8 cellular contexts compared by ENCODE assay signal in genomic region chr21:26843912-26844257, GRCh38. TPM values are rescaled to one million over a fixed set of nuclear protein-coding genes. Genes with fewer than 3 reads are reported as not detected.
DNase-seq lines count a peak whose midpoint lies in the region; ATAC-seq and TF ChIP-seq lines count a peak whose summit lies in the region.

No MANE protein-coding gene starts in this region.

- H3K4me3 ChIP-seq in AG09309 (ENCODE audit: control insufficient read depth, low read depth, low read length), result peak overlapping the region; percentile 93
- H3K4me3 ChIP-seq in HUES64 (ENCODE audit: low read length), result peak overlapping the region; percentile 74
- H3K4me3 ChIP-seq in body of pancreas, result peak overlapping the region; percentile 53 to 75
- H3K4me3 ChIP-seq in thymus (ENCODE audit: low read length), result peak overlapping the region; percentile 67

- peak overlapping the region; percentile 89 for H3K9ac ChIP-seq in HUES64 (ENCODE audit: low read depth, low read length)

- DNase-seq in AG09309 (ENCODE audit: low read depth) (no peak), body of pancreas (no peak), left lobe of liver (ENCODE audit: low spot score) (no peak), NCI-H2029 treated with DMSO at 0.1 percent for 48 hours (lab: John Stamatoyannopoulos, UW) (no peak)

- 1% methylated on average over 11 of the region's 12 CpGs for WGBS in HUES64
- 0% methylated on average over 12 of the region's 12 CpGs for WGBS in body of pancreas, 2 donors
- under 1% methylated on average over 12 of the region's 12 CpGs for WGBS in thymus

- H3K36me3 ChIP-seq in HUES64 (ENCODE audit: insufficient read depth, low read length), result peaks cover 35% of the 10 kb centered on the region
- peaks cover 0 to 5% of the 10 kb centered on the region in 2 donors for H3K36me3 ChIP-seq in body of pancreas (replicated peaks in 1 of 2; ENCODE audit: insufficient read depth in 1 of 2, low read depth in 2 of 2)
- peaks cover 5% of the 10 kb centered on the region for H3K36me3 ChIP-seq in thymus (ENCODE audit: control insufficient read depth, insufficient read depth)

- no peak for TF ChIP-seq POLR2A in body of pancreas (IDR thresholded peaks at IDR 0.05)

- ATAC-seq in body of pancreas (no peak), left lobe of liver (peak; percentile 2), GM19463 (IDR thresholded peaks at IDR 0.05; ENCODE audit: unreplicated experiment) (no peak), GM18861 (IDR thresholded peaks at IDR 0.05; ENCODE audit: unreplicated experiment) (no peak)

- no peak overlapping the region for H3K27ac ChIP-seq in HUES64 (ENCODE audit: low read depth, low read length)
- peak overlapping the region; percentile 41 to 94 (median 90) for H3K27ac ChIP-seq in body of pancreas
- peak overlapping the region; percentile 86 for H3K27ac ChIP-seq in thymus (ENCODE audit: low read depth)

- intact Hi-C loops in body of pancreas (cut with DNase I), result no loop called here

- H3K4me1 ChIP-seq in HUES64 (ENCODE audit: insufficient read depth, low read length) (peaks cover 16% of the 10 kb centered on the region), body of pancreas (peaks cover 42% of the 10 kb centered on the region), thymus (ENCODE audit: control insufficient read depth, insufficient read depth, low read length) (peaks cover 41% of the 10 kb centered on the region)

- peaks cover 26% of the 10 kb centered on the region for H3K27me3 ChIP-seq in HUES64 (ENCODE audit: insufficient read depth, low read length)
- H3K27me3 ChIP-seq in body of pancreas, result no peaks in the 10 kb centered on the region
- H3K27me3 ChIP-seq in thymus (ENCODE audit: control insufficient read depth, insufficient read depth), result peaks cover 32% of the 10 kb centered on the region

- H3K9me3 ChIP-seq in HUES64 (ENCODE audit: insufficient read depth, low read depth, low read length), result no peaks in the 10 kb centered on the region
- no peaks in the 10 kb centered on the region for H3K9me3 ChIP-seq in body of pancreas
- no peaks in the 10 kb centered on the region for H3K9me3 ChIP-seq in thymus (ENCODE audit: control insufficient read depth)

- TF ChIP-seq CTCF in AG09309 (IDR thresholded peaks at IDR 0.05; ENCODE audit: control insufficient read depth, insufficient read depth, low read depth, low read length, missing control alignments) (no peak), body of pancreas (IDR thresholded peaks at IDR 0.05) (no peak)

RNA-seq across cellular contexts. Expression of gene ADAMTS1, which starts 1.3 kb away (rescaled TPM):
- 8.1 TPM for polyA plus RNA-seq in HUES64 (2013, experiment 1 of 2)
- polyA plus RNA-seq in HUES64 (2013, experiment 2 of 2), result 12.5 TPM
- 100 to 1,000 TPM in 1 of 2 donors, 10 to 100 TPM in 1; 47.0 to 104 TPM for total RNA-seq in body of pancreas
- total RNA-seq in left lobe of liver, result 3.3 TPM
- polyA plus RNA-seq in thymus, result 18.3 TPM

Comparison
In these comparisons a context has a peak if more than half of its experiments do, and no peak if none do; other contexts are left out.
1. RNA of gene ADAMTS1, which starts 1.3 kb away (total RNA-seq): 47.0 to 104 TPM in body of pancreas; 3.3 TPM in left lobe of liver (single experiment); every median in the first group is over 10 times any median in the second.
2. Peak in every context shown above with its lines, with median percentiles within 50 percentile points of each other: H3K4me3 ChIP-seq.